Comparison of ENCODE assay signal across 16 cellular contexts in genomic region chr7:158164101-158165095, GRCh38.
"Had no signal": no experiment of that assay in that cellular context is flagged by ENCODE, and none has a peak within 500 bp of the region (broad histone marks: within the 10 kb centered on the region; RNA-seq: fewer than 3 reads in every experiment).

No MANE protein-coding gene starts in this region.

- H3K27ac ChIP-seq: right lobe of liver, uterus, WERI-Rb-1 had no signal

- H3K9me3 ChIP-seq: right lobe of liver, uterus had no signal

- H3K4me3 Mint-ChIP-seq: activated CD8-positive, alpha-beta T cell treated with anti-CD3 and anti-CD28 coated beads for 36 hours; dendritic cell treated with granulocyte-macrophage colony-stimulating factor and Interleukin-4, amounts not matched to agents 40 ng/mL and 50 ng/mL, for 4 days; effector memory CD8-positive, alpha-beta T cell; immature natural killer cell; naive thymus-derived CD4-positive, alpha-beta T cell had no signal

- H3K27ac Mint-ChIP-seq: activated CD8-positive, alpha-beta T cell treated with anti-CD3 and anti-CD28 coated beads for 36 hours; dendritic cell treated with granulocyte-macrophage colony-stimulating factor and Interleukin-4, amounts not matched to agents 40 ng/mL and 50 ng/mL, for 4 days; effector memory CD8-positive, alpha-beta T cell; immature natural killer cell; naive thymus-derived CD4-positive, alpha-beta T cell; progenitor cell of endocrine pancreas had no signal

- H3K27me3 Mint-ChIP-seq: activated CD8-positive, alpha-beta T cell treated with anti-CD3 and anti-CD28 coated beads for 36 hours; dendritic cell treated with granulocyte-macrophage colony-stimulating factor and Interleukin-4, amounts not matched to agents 40 ng/mL and 50 ng/mL, for 4 days; effector memory CD8-positive, alpha-beta T cell; progenitor cell of endocrine pancreas had no signal

- H3K36me3 Mint-ChIP-seq: immature natural killer cell had no signal

- H3K27me3 ChIP-seq: right lobe of liver, uterus had no signal

- ATAC-seq: activated CD8-positive, alpha-beta T cell treated with anti-CD3 and anti-CD28 coated beads for 36 hours; effector memory CD8-positive, alpha-beta T cell; left cardiac atrium; naive thymus-derived CD4-positive, alpha-beta T cell had no signal

- DNase-seq: activated CD4-positive, alpha-beta T cell treated with anti-CD3 and anti-CD28 coated beads for 4 hours; activated CD8-positive, alpha-beta T cell treated with anti-CD3 and anti-CD28 coated beads for 36 hours; activated naive CD4-positive, alpha-beta T cell; effector memory CD8-positive, alpha-beta T cell; erythroblast; immature natural killer cell; left cardiac atrium; naive thymus-derived CD4-positive, alpha-beta T cell; right lobe of liver; stimulated activated naive CD4-positive, alpha-beta T cell; T-helper 1 cell; uterus; WERI-Rb-1 had no signal

- H3K36me3 ChIP-seq: right lobe of liver, uterus, WERI-Rb-1 had no signal

- H3K4me1 ChIP-seq: right lobe of liver, uterus had no signal

- H3K4me3 ChIP-seq: lung, right lobe of liver, uterus had no signal

- H3K4me1 Mint-ChIP-seq: immature natural killer cell; naive thymus-derived CD4-positive, alpha-beta T cell had no signal

- H3K9me3 Mint-ChIP-seq: activated CD8-positive, alpha-beta T cell treated with anti-CD3 and anti-CD28 coated beads for 36 hours had no signal
